ENCODE assay signal across 24 cellular contexts in the genomic region with DNA sequence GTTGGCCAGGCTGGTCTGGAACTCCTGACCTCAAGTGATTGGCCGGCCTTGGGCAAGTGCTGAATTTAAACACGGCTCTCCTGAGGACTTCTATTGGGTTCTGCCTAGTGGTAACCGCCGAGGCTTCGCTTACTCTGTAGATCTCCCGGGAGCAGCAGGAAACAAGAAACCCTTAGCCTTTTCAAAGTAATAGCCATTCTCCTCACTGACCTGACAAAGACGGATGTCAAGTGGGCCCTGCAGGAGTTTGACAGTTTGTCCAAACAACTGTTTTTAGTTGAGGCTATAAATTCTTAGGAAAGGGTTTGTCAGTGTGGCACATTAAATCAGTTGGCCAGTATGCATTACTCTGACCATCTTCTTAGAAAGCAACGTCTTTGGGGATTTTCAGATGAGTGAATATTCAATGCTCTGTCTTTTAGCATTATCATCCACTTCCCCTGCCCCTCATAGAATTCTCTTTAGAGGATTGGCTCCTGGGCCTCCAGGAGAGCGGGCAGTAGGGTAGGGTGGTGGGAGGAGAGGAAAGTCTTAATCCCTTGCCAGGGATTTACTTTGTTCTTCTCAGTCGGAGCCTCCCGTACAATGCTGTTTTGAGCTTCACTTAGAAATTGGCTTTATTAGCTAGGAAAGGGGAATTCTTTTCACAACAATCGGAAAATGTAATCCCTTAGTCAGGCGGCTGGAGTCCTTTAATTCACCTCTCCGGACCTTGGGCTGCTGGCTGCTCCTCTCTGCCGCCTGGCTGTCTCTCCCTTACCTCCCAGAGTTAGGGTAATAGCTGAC. TPM values are rescaled to one million over a fixed set of nuclear protein-coding genes. Genes with fewer than 3 reads are reported as not detected.
A peak's percentile ranks its signal among the peaks of the same experiment; 100 is the strongest.
DNase-seq lines count a peak whose midpoint lies in the region; ATAC-seq and TF ChIP-seq lines count a peak whose summit lies in the region.
"Had no signal": no experiment of that assay in that cellular context is flagged by ENCODE, and none has a peak within 500 bp of the region (broad histone marks: within the 10 kb centered on the region; RNA-seq: fewer than 3 reads in every experiment).

No MANE protein-coding gene starts in this region.

- H4K20me1 ChIP-seq in GM23338 (replicated peaks; ENCODE audit: insufficient read depth) (no peaks in the 10 kb centered on the region), neural progenitor cell (ENCODE audit: low read depth) (peaks cover 17% of the 10 kb centered on the region)

- H3K36me3 Mint-ChIP-seq in GM23338 (ENCODE audit: low read depth) (no peaks in the 10 kb centered on the region), endothelial cell (ENCODE audit: low read depth, unreplicated experiment) (no peaks in the 10 kb centered on the region), neural progenitor cell (no peaks in the 10 kb centered on the region)
- H3K36me3 Mint-ChIP-seq: CD4-positive, CD25-positive, alpha-beta regulatory T cell had no signal

- H3K4me1 ChIP-seq in GM23338 (ENCODE audit: insufficient read depth) (peaks cover 15% of the 10 kb centered on the region), neural progenitor cell (peaks cover 29% of the 10 kb centered on the region)
- H3K4me1 ChIP-seq: esophagus squamous epithelium, thyroid gland had no signal

- H2AFZ ChIP-seq in GM23338 (peak overlapping the region; percentile 80), neural progenitor cell (replicated peaks) (no peak overlapping the region)

- no peaks in the 10 kb centered on the region for H3K9me3 Mint-ChIP-seq in GM23338
- no peaks in the 10 kb centered on the region for H3K9me3 Mint-ChIP-seq in endothelial cell (ENCODE audit: unreplicated experiment)
- peaks cover 4% of the 10 kb centered on the region for H3K9me3 Mint-ChIP-seq in neural progenitor cell
- H3K9me3 Mint-ChIP-seq: activated T-cell treated with anti-CD3 and anti-CD28 coated beads, Interleukin-2, amount 50 U/mL, for 24 hours; CD4-positive, CD25-positive, alpha-beta regulatory T cell; central memory CD8-positive, alpha-beta T cell had no signal

- peaks cover 4% of the 10 kb centered on the region for H3K27me3 Mint-ChIP-seq in GM23338 (ENCODE audit: insufficient read depth, low read depth, poor library complexity)
- H3K27me3 Mint-ChIP-seq in endothelial cell (ENCODE audit: unreplicated experiment) = no peaks in the 10 kb centered on the region
- H3K27me3 Mint-ChIP-seq in neural progenitor cell (ENCODE audit: insufficient read depth, low read depth) = peaks cover 51% of the 10 kb centered on the region

- H3K36me3 ChIP-seq in GM23338 (ENCODE audit: insufficient read depth) (no peaks in the 10 kb centered on the region), neural progenitor cell (no peaks in the 10 kb centered on the region)
- H3K36me3 ChIP-seq: esophagus squamous epithelium, ovary, thyroid gland had no signal

- H3K9me3 ChIP-seq in neural progenitor cell (ENCODE audit: low read depth) = no peaks in the 10 kb centered on the region
- H3K9me3 ChIP-seq: esophagus squamous epithelium, ovary, thyroid gland had no signal

- H3F3A ChIP-seq in GM23338 (replicated peaks; ENCODE audit: low read depth) = no peaks in the 10 kb centered on the region
- peaks cover 39% of the 10 kb centered on the region for H3F3A ChIP-seq in neural progenitor cell (ENCODE audit: low read depth)

- H3K27me3 ChIP-seq in GM23338 (ENCODE audit: insufficient read depth) = no peaks in the 10 kb centered on the region
- peaks cover 49% of the 10 kb centered on the region for H3K27me3 ChIP-seq in neural progenitor cell
- H3K27me3 ChIP-seq: ovary, thyroid gland had no signal

- ATAC-seq in GM23338 (peak; percentile 89), HG02885 (IDR thresholded peaks at IDR 0.05; ENCODE audit: poor library complexity, unreplicated experiment) (no peak)
- ATAC-seq: activated CD4-positive, CD25-positive, alpha-beta regulatory T cell treated with anti-CD3 and anti-CD28 coated beads, Interleukin-2, amount 50 U/mL, for 24 hours; GM12878 had no signal

- TF ChIP-seq CTCF in GM23338 (conservative IDR thresholded peaks at IDR 0.05; ENCODE audit: low read depth in 2 of 2) (no peak), endothelial cell (IDR thresholded peaks at IDR 0.05; ENCODE audit: unreplicated experiment) (no peak), neural progenitor cell (IDR thresholded peaks at IDR 0.05) (peak; percentile 31)

- H3K27ac ChIP-seq in GM23338 (ENCODE audit: low read depth) (0 out of 2 replicates have a peak overlapping the region, but pooled peaks have one; percentile 47), neural progenitor cell (peak overlapping the region; percentile 72)
- H3K27ac ChIP-seq: esophagus squamous epithelium, HL-60, ovary, thyroid gland had no signal

- H3K9me2 ChIP-seq in GM23338 (ENCODE audit: insufficient read depth) = no peaks in the 10 kb centered on the region

- H3K79me2 ChIP-seq in GM23338 (replicated peaks; ENCODE audit: insufficient read depth) (no peaks in the 10 kb centered on the region), neural progenitor cell (ENCODE audit: low read depth) (no peaks in the 10 kb centered on the region)

- DNase-seq in GM23338 (ENCODE audit: low spot score) (peak; percentile 42), NCI-H2227 treated with DMSO at 0.1 percent for 48 hours (lab: John Stamatoyannopoulos, UW) (peak; percentile 75), endothelial cell (ENCODE audit: low spot score) (no peak), neural progenitor cell (ENCODE audit: low spot score) (peak; percentile 94), DMS79 (lab: John Stamatoyannopoulos, UW) (no peak), NCI-H2196 treated with DMSO at 0.1 percent for 48 hours (lab: John Stamatoyannopoulos, UW; ENCODE audit: unreplicated experiment) (no peak), LoVo (ENCODE audit: low spot score) (no peak)
- DNase-seq: activated naive CD4-positive, alpha-beta T cell; activated T-cell treated with anti-CD3 and anti-CD28 coated beads, Interleukin-2, amount 50 U/mL, for 24 hours; aorta; CD4-positive, CD25-positive, alpha-beta regulatory T cell; effector memory CD4-positive, alpha-beta T cell; esophagus squamous epithelium; glutamatergic neuron; NCI-H187 treated with DMSO at 0.1 percent for 48 hours; NCI-H446; ovary; stimulated activated naive CD4-positive, alpha-beta T cell; thyroid gland had no signal

- H3K4me1 Mint-ChIP-seq in GM23338 (peaks cover 18% of the 10 kb centered on the region), endothelial cell (ENCODE audit: unreplicated experiment) (peaks cover 2% of the 10 kb centered on the region), neural progenitor cell (peaks cover 28% of the 10 kb centered on the region)
- H3K4me1 Mint-ChIP-seq: CD4-positive, CD25-positive, alpha-beta regulatory T cell; central memory CD8-positive, alpha-beta T cell had no signal

- H3K4me3 Mint-ChIP-seq in GM23338 = peak overlapping the region; percentile 34; the same call in 1 of the 3 replicates
- H3K4me3 Mint-ChIP-seq in endothelial cell (ENCODE audit: unreplicated experiment) = no peak overlapping the region
- H3K4me3 Mint-ChIP-seq in neural progenitor cell = peak overlapping the region; percentile 53
- H3K4me3 Mint-ChIP-seq: activated T-cell treated with anti-CD3 and anti-CD28 coated beads, Interleukin-2, amount 50 U/mL, for 24 hours; central memory CD8-positive, alpha-beta T cell had no signal

- no peak overlapping the region for H3K4me2 ChIP-seq in GM23338
- peak overlapping the region; percentile 43 for H3K4me2 ChIP-seq in neural progenitor cell

- H3K27ac Mint-ChIP-seq in GM23338 (0 out of 2 replicates have a peak overlapping the region, but pooled peaks have one; percentile 59), endothelial cell (ENCODE audit: unreplicated experiment) (peak overlapping the region; percentile 42), neural progenitor cell (no peak overlapping the region)
- H3K27ac Mint-ChIP-seq: activated T-cell treated with anti-CD3 and anti-CD28 coated beads, Interleukin-2, amount 50 U/mL, for 24 hours; CD4-positive, CD25-positive, alpha-beta regulatory T cell had no signal

- H3K4me3 ChIP-seq in GM23338 (no peak overlapping the region), neural progenitor cell (no peak overlapping the region)
- H3K4me3 ChIP-seq: esophagus squamous epithelium, GM12878, ovary, thyroid gland had no signal

- no peak overlapping the region for H3K9ac ChIP-seq in neural progenitor cell

TF ChIP-seq in GM23338, 12 proteins besides CTCF, POLR2A, EP300 and RAD21 (continues in another document):
- no peak for TF ChIP-seq CREB1 (CRISPR knock-in tag; IDR thresholded peaks at IDR 0.05; ENCODE audit: low read depth)
- no peak for TF ChIP-seq NANOG (IDR thresholded peaks at IDR 0.05; ENCODE audit: borderline replicate concordance)

RNA-seq across cellular contexts. Expression of a gene that starts 8.1 kb away (rescaled TPM):
- total RNA-seq in GM23338 (2014; rRNA removed; shearing (Covaris generic)) = 1,557 and 1,628 TPM in 2 replicates
- 2,501 and 2,645 TPM in 2 replicates for polyA plus RNA-seq in GM23338 (2016; fragmentation: Nextera tagmentation; extraction: Ambion mirVana)
- total RNA-seq in endothelial cell (ENCODE audit: unreplicated experiment) = 2,115 TPM
- 3,661 and 4,399 TPM in 2 replicates for total RNA-seq in neural progenitor cell (ENCODE audit: low replicate concordance)

RNA-seq across cellular contexts. Expression of a gene that starts 13.3 kb away (rescaled TPM):
- total RNA-seq in GM23338 (2014; rRNA removed; shearing (Covaris generic)) = 22.4 and 25.3 TPM in 2 replicates
- 72.4 and 82.3 TPM in 2 replicates for polyA plus RNA-seq in GM23338 (2016; fragmentation: Nextera tagmentation; extraction: Ambion mirVana)
- 33.2 TPM for total RNA-seq in endothelial cell (ENCODE audit: unreplicated experiment)
- 41.2 and 72.4 TPM in 2 replicates for total RNA-seq in neural progenitor cell (ENCODE audit: low replicate concordance)

RNA-seq across cellular contexts. Expression of a gene that starts 39.9 kb away (rescaled TPM):
- 74.4 and 74.6 TPM in 2 replicates for total RNA-seq in GM23338 (2014; rRNA removed; shearing (Covaris generic))
- polyA plus RNA-seq in GM23338 (2016; fragmentation: Nextera tagmentation; extraction: Ambion mirVana) = 31.0 and 33.9 TPM in 2 replicates
- 73.6 TPM for total RNA-seq in endothelial cell (ENCODE audit: unreplicated experiment)
- 46.8 and 53.4 TPM in 2 replicates for total RNA-seq in neural progenitor cell (ENCODE audit: low replicate concordance)

Comparison
In these comparisons a context has a peak if more than half of its experiments do, and no peak if none do; other contexts are left out.
1. DNase-seq: peak in GM23338 (single experiment), NCI-H2227 treated with DMSO at 0.1 percent for 48 hours (single experiment) and neural progenitor cell (single experiment); none in endothelial cell (single experiment), DMS79 (single experiment), NCI-H2196 treated with DMSO at 0.1 percent for 48 hours (single experiment) and LoVo (single experiment).